14 cellular contexts compared by ENCODE assay signal in genomic region chr6:165777680-165778079, GRCh38.
DNase-seq lines count a peak whose midpoint lies in the region; ATAC-seq, FAIRE-seq and TF ChIP-seq lines count a peak whose summit lies in the region.
"Had no signal": no experiment of that assay in that cellular context is flagged by ENCODE, and none has a peak within 500 bp of the region (broad histone marks: within the 10 kb centered on the region; RNA-seq: fewer than 3 reads in every experiment).

No MANE protein-coding gene starts in this region.

- peak; percentile 27 for TF ChIP-seq CTCF in C4-2B (conservative IDR thresholded peaks at IDR 0.05)
- no peak; a peak in 2 of 6 replicates for TF ChIP-seq CTCF in HCT116 (IDR thresholded peaks at IDR 0.05 in 2 of 3, conservative IDR thresholded peaks at IDR 0.05 in 1 of 3; ENCODE audit: borderline replicate concordance in 1 of 3, insufficient read depth in 1 of 3, low read depth in 2 of 3, low read length in 2 of 3)
- TF ChIP-seq CTCF in K562 (IDR thresholded peaks at IDR 0.05 in 2 of 3, conservative IDR thresholded peaks at IDR 0.05 in 1 of 3; ENCODE audit: insufficient read depth in 2 of 3, low read depth in 1 of 3, low read length in 3 of 3) = peak in 2 of 3 experiments; percentile 16 to 22; a peak in 1 of 6 replicates
- peak; percentile 1 for TF ChIP-seq CTCF in fibroblast of mammary gland (conservative IDR thresholded peaks at IDR 0.05; ENCODE audit: control insufficient read depth, insufficient read depth, low read depth, low read length)

- H3K79me2 ChIP-seq in HCT116 (ENCODE audit: insufficient read depth, low read length) (no peaks in the 10 kb centered on the region), K562 (ENCODE audit: control insufficient read depth, insufficient read depth, low read length) (no peaks in the 10 kb centered on the region)

- 0% methylated on average over 3 of the region's 3 CpGs for WGBS in K562 (ENCODE audit: insufficient coverage, low coverage, missing lambda C conversion rate)

- in situ Hi-C loops in K562 (cut with MboI) = no loop called here

- H3K9ac ChIP-seq in HCT116 (ENCODE audit: low read length) (no peak overlapping the region), K562 (ENCODE audit: insufficient read depth in 1 of 2, low read depth in 2 of 2, low read length in 2 of 2) (no peak overlapping the region)

- H3K9me3 ChIP-seq in HCT116 (ENCODE audit: control insufficient read depth in 1 of 2, insufficient read depth in 1 of 2, low read depth in 1 of 2, low read length in 2 of 2) (no peaks in the 10 kb centered on the region), K562 (replicated peaks; ENCODE audit: control insufficient read depth, insufficient read depth, low read depth, low read length) (no peaks in the 10 kb centered on the region)
- H3K9me3 ChIP-seq: HAP-1 had no signal

- no peaks in the 10 kb centered on the region for H4K20me1 ChIP-seq in HCT116 (ENCODE audit: insufficient read depth)
- H4K20me1 ChIP-seq in K562 (replicated peaks; ENCODE audit: control insufficient read depth, insufficient read depth, low read length) = no peaks in the 10 kb centered on the region

- intact Hi-C loops in HCT116 (cut with micrococcal nuclease) = loop anchor here (10.0 kb wide), 1 partner anchor 923 kb away; no protein-coding TSS in a partner anchor
- intact Hi-C loops in K562 (cut with micrococcal nuclease) = no loop called here

- H3K27ac ChIP-seq in C4-2B (no peak overlapping the region), HCT116 (ENCODE audit: low read depth, low read length) (no peak overlapping the region), K562 (ENCODE audit: extremely low read depth, low read depth, low read length) (no peak overlapping the region)
- H3K27ac ChIP-seq: PC-9 had no signal

- H3K4me2 ChIP-seq in HCT116 (ENCODE audit: low read length) = no peak overlapping the region
- H3K4me2 ChIP-seq in K562 (ENCODE audit: insufficient read depth, low read length) = no peak overlapping the region
- H3K4me2 ChIP-seq: PC-9 had no signal

- RAD21 ChIA-PET in HCT116 (lab: Charles Lee; ENCODE audit: low non-redundant PET in 1 of 2, low total read pairs in 2 of 2, uncharacterized antibody in 2 of 2, unreplicated experiment in 2 of 2) = no interaction called here

- H2AFZ ChIP-seq in HCT116 (ENCODE audit: low read depth, low read length, poor library complexity, severe bottlenecking) = no peak overlapping the region
- H2AFZ ChIP-seq in K562 (ENCODE audit: low read depth, low read length) = no peak overlapping the region
- H2AFZ ChIP-seq: PC-9 had no signal

- H3K4me1 ChIP-seq in HCT116 (ENCODE audit: control insufficient read depth in 1 of 2, insufficient read depth in 2 of 2, low read length in 2 of 2) (no peaks in the 10 kb centered on the region), K562 (replicated peaks in 1 of 2; ENCODE audit: control insufficient read depth in 2 of 2, insufficient read depth in 2 of 2, low read length in 2 of 2) (no peaks in the 10 kb centered on the region)
- H3K4me1 ChIP-seq: HAP-1 had no signal

- H3K36me3 ChIP-seq in HCT116 (ENCODE audit: control insufficient read depth in 1 of 2, insufficient read depth in 2 of 2, low read length in 2 of 2) = no peaks in the 10 kb centered on the region
- no peaks in the 10 kb centered on the region for H3K36me3 ChIP-seq in K562 (ENCODE audit: control insufficient read depth, insufficient read depth, low read length)
- H3K36me3 ChIP-seq: HAP-1 had no signal

- CTCF ChIA-PET in HCT116 (lab: Charles Lee) = no interaction called here
- CTCF ChIA-PET in K562 (lab: Yijun Ruan, JAX; ENCODE audit: low intra/inter-chr PET ratio) = no interaction called here

- BruUV-seq in HCT116 (replicated peaks; lab: Mats Ljungman, UMichigan) (no TSS peak), K562 (replicated peaks; lab: Mats Ljungman, UMichigan) (no TSS peak)

- ATAC-seq in HCT116 (peak; percentile 60; the same call in 1 of the 2 replicates), K562 (peak; percentile 79), GM21576 (IDR thresholded peaks at IDR 0.05; ENCODE audit: unreplicated experiment) (no peak), GM19397 (IDR thresholded peaks at IDR 0.05; ENCODE audit: unreplicated experiment) (no peak)

- no peaks in the 10 kb centered on the region for H3K9me2 ChIP-seq in HCT116 (ENCODE audit: insufficient read depth)

- no peak for DNase-seq in HCT116 (ENCODE audit: low read depth, low spot score)
- DNase-seq in K562 (ENCODE audit: extremely low read depth in 1 of 4, low spot score in 3 of 4) = no peak
- DNase-seq in fibroblast of mammary gland (ENCODE audit: low read depth) = no peak
- no peak for DNase-seq in activated T-cell treated with anti-CD3 and anti-CD28 coated beads, Interleukin-2, amount 50 U/mL, for 48 hours
- DNase-seq: CD4-positive, alpha-beta memory T cell; GF-D8; NCI-H1092; NCI-H1694; NCI-H69; PC-9 had no signal

- POLR2A ChIA-PET in HCT116 (lab: Charles Lee) = no interaction called here
- POLR2A ChIA-PET in K562 (lab: Yijun Ruan, JAX) = no interaction called here

- TF ChIP-seq RAD21 in HCT116 (IDR thresholded peaks at IDR 0.05; ENCODE audit: low read depth) = no peak
- TF ChIP-seq RAD21 in K562 (CRISPR knock-in tag; conservative IDR thresholded peaks at IDR 0.05 in 1 of 2, IDR thresholded peaks at IDR 0.05 in 1 of 2) = no peak

- H3K9me1 ChIP-seq in K562 (ENCODE audit: control insufficient read depth, insufficient read depth, low read length) = no peaks in the 10 kb centered on the region

- TF ChIP-seq POLR2A in HCT116 (IDR thresholded peaks at IDR 0.05; ENCODE audit: borderline replicate concordance, extremely low read depth, insufficient read depth, insufficient read length) (no peak), K562 (conservative IDR thresholded peaks at IDR 0.05) (no peak)

- no peak for TF ChIP-seq EP300 in K562 (IDR thresholded peaks at IDR 0.05; ENCODE audit: low read length)

- FAIRE-seq in K562 (lab: Jason Lieb, UNC) = no peak

- H3K27me3 ChIP-seq in HCT116 (ENCODE audit: insufficient read depth, low read length) (no peaks in the 10 kb centered on the region), K562 (ENCODE audit: control insufficient read depth in 2 of 2, insufficient read depth in 2 of 2, low read length in 2 of 2) (peaks cover 0 to 11% of the 10 kb centered on the region in 2 experiments; a peak in 1 of 5 replicates)

- H3K4me3 ChIP-seq in HCT116 (replicated peaks in 1 of 2; ENCODE audit: low read depth in 1 of 2, low read length in 2 of 2) (no peak overlapping the region), K562 (no peak overlapping the region), fibroblast of mammary gland (ENCODE audit: control insufficient read depth, low read depth, low read length) (no peak overlapping the region)
- H3K4me3 ChIP-seq: HAP-1, PC-9 had no signal

TF ChIP-seq in HCT116, 20 proteins besides CTCF, POLR2A, EP300 and RAD21:
- no peak for TF ChIP-seq SP1 (IDR thresholded peaks at IDR 0.05; ENCODE audit: low read depth)
- no peak for TF ChIP-seq EZH2 (IDR thresholded peaks at IDR 0.05)
- TF ChIP-seq SIN3A (IDR thresholded peaks at IDR 0.05; ENCODE audit: low read depth) = no peak
- TF ChIP-seq TCF7L2 (IDR thresholded peaks at IDR 0.05; ENCODE audit: borderline replicate concordance, extremely low read depth, insufficient read depth, insufficient read length) = no peak
- TF ChIP-seq ATF3 (IDR thresholded peaks at IDR 0.05) = no peak
- no peak for TF ChIP-seq EGR1 (IDR thresholded peaks at IDR 0.05; ENCODE audit: low read depth)
- no peak for TF ChIP-seq MAX (IDR thresholded peaks at IDR 0.05)
- TF ChIP-seq POLR2AphosphoS5 (IDR thresholded peaks at IDR 0.05; ENCODE audit: low read depth, low read length) = no peak
- TF ChIP-seq SRF (IDR thresholded peaks at IDR 0.05; ENCODE audit: low read depth) = no peak
- TF ChIP-seq EZH2phosphoT487 (IDR thresholded peaks at IDR 0.05; ENCODE audit: borderline replicate concordance) = no peak

TF ChIP-seq in K562, 482 proteins besides CTCF, POLR2A, EP300 and RAD21:
- TF ChIP-seq ZSCAN32 (CRISPR knock-in tag; IDR thresholded peaks at IDR 0.05) = no peak
- peak; percentile 57 for TF ChIP-seq CTCFL (IDR thresholded peaks at IDR 0.05; ENCODE audit: borderline replicate concordance, insufficient read depth, low read depth, low read length, poor library complexity, severe bottlenecking)
TF ChIP-seq in K562: peak in this region for 1.

Comparison
In these comparisons a context has a peak if more than half of its experiments do, and no peak if none do; other contexts are left out.
1. CTCF ChIP-seq: peak in C4-2B (single experiment), K562 (2 of 3) and fibroblast of mammary gland (single experiment); none in HCT116 (0 of 3).
2. ATAC-seq: peak in HCT116 (single experiment) and K562 (single experiment); none in GM21576 (single experiment) and GM19397 (single experiment).